8 cellular contexts compared by ENCODE assay signal in genomic region chr1:117758444-117759316, GRCh38.
A peak's percentile ranks its signal among the peaks of the same experiment; 100 is the strongest.
DNase-seq lines count a peak whose midpoint lies in the region; ATAC-seq and TF ChIP-seq lines count a peak whose summit lies in the region.

No MANE protein-coding gene starts in this region.

- H2AFZ ChIP-seq in KMS-11 (ENCODE audit: low read depth) (no peak overlapping the region; the same call in 1 of the 2 replicates), neuron (ENCODE audit: low read depth, low read length) (peak overlapping the region; percentile 24)

- H3K9me3 ChIP-seq in Panc1 (ENCODE audit: control insufficient read depth, insufficient read depth, low read depth, low read length) (no peaks in the 10 kb centered on the region), neuron (ENCODE audit: low read length) (no peaks in the 10 kb centered on the region), stomach (no peaks in the 10 kb centered on the region)

- ATAC-seq in GM21390 (IDR thresholded peaks at IDR 0.05; ENCODE audit: unreplicated experiment) = peak; percentile 88
- ATAC-seq in Panc1 = peak; percentile 98

- peaks cover 45% of the 10 kb centered on the region for H3K27me3 Mint-ChIP-seq in activated T-helper 1 cell treated with anti-CD3 and anti-CD28 coated beads, Interleukin-12 subunit alpha, Interleukin-12 subunit beta, Interleukin-2, Interleukin-4 antibody, amounts not matched to agents 30 ng/mL and 10 ng/mL and 1 ng/mL, durations not matched to agents 14 hours and 24 hours and 36 hours (ENCODE audit: insufficient read depth)

- in situ Hi-C loops in Panc1 (cut with HindIII; ENCODE audit: low pct_unique_long_range_greater_than_20kb, low sequenced_read_pairs) = no loop called here

- CTCF ChIA-PET in Panc1 (lab: Charles Lee) = no interaction called here

- peak; percentile 75 for DNase-seq in COR-L47 (lab: John Stamatoyannopoulos, UW)
- DNase-seq in Panc1 (ENCODE audit: low read depth, low spot score) = peak; percentile 59
- DNase-seq in activated T-helper 1 cell treated with anti-CD3 and anti-CD28 coated beads, Interleukin-12 subunit alpha, Interleukin-12 subunit beta, Interleukin-2, Interleukin-4 antibody, amounts not matched to agents 30 ng/mL and 10 ng/mL and 1 ng/mL, durations not matched to agents 14 hours and 24 hours and 36 hours (ENCODE audit: low spot score) = peak; percentile 51
- DNase-seq in fibroblast of the aortic adventitia (ENCODE audit: low read depth) = peak; percentile 87
- peak; percentile 82 for DNase-seq in stomach

- H3K9me3 Mint-ChIP-seq in activated T-helper 1 cell treated with anti-CD3 and anti-CD28 coated beads, Interleukin-12 subunit alpha, Interleukin-12 subunit beta, Interleukin-2, Interleukin-4 antibody, amounts not matched to agents 30 ng/mL and 10 ng/mL and 1 ng/mL, durations not matched to agents 14 hours and 24 hours and 36 hours = no peaks in the 10 kb centered on the region

- H3K4me2 ChIP-seq in KMS-11 = peak overlapping the region; percentile 21; the same call in 1 of the 2 replicates

- intact Hi-C loops in Panc1 (cut with micrococcal nuclease; ENCODE audit: unreplicated experiment) = loop anchor here (5.0 to 10.0 kb wide), 2 partner anchors 136 to 246 kb away; no protein-coding TSS in a partner anchor
- intact Hi-C loops in activated T-helper 1 cell treated with anti-CD3 and anti-CD28 coated beads, Interleukin-12 subunit alpha, Interleukin-12 subunit beta, Interleukin-2, Interleukin-4 antibody, amounts not matched to agents 30 ng/mL and 10 ng/mL and 1 ng/mL, durations not matched to agents 14 hours and 24 hours and 36 hours (cut with micrococcal nuclease) = loop anchor here (1.0 to 10.0 kb wide), 7 partner anchors 66 to 634 kb away; partner anchors contain the start of genes MAN1A2 and TRIM45
- intact Hi-C loops in stomach (cut with DNase I; ENCODE audit: low total_unique reads) = loop anchor here (5.0 to 10.0 kb wide), 2 partner anchors 224 to 246 kb away; no protein-coding TSS in a partner anchor

- no peak for TF ChIP-seq POLR2A in stomach (IDR thresholded peaks at IDR 0.05)

- no peaks in the 10 kb centered on the region for H3K27me3 ChIP-seq in KMS-11 (ENCODE audit: insufficient read depth, low read depth)
- H3K27me3 ChIP-seq in Panc1 (ENCODE audit: control insufficient read depth, insufficient read depth, low read length) = 0 out of 2 replicates have a peak, but pooled peaks cover 2% of the 10 kb centered on the region
- H3K27me3 ChIP-seq in neuron (ENCODE audit: insufficient read depth, low read length) = no peaks in the 10 kb centered on the region
- no peaks in the 10 kb centered on the region for H3K27me3 ChIP-seq in stomach

- H3K4me3 ChIP-seq in KMS-11 (IDR thresholded peaks at IDR 0.05; ENCODE audit: insufficient read depth, low read depth, low read length) (no peak overlapping the region), Panc1 (ENCODE audit: low read depth in 2 of 2, low read length in 2 of 2) (peak overlapping the region; percentile 27 to 58), fibroblast of the aortic adventitia (ENCODE audit: low read depth, low read length) (peak overlapping the region; percentile 66), neuron (ENCODE audit: low read length) (peak overlapping the region; percentile 21), stomach (peak overlapping the region; percentile 38 to 52 (median 44))

- H3K79me2 ChIP-seq in KMS-11 (ENCODE audit: insufficient read depth, low read depth) = no peaks in the 10 kb centered on the region

- no peak for TF ChIP-seq EP300 in stomach (IDR thresholded peaks at IDR 0.05)

- BruUV-seq in Panc1 (replicated peaks; lab: Mats Ljungman, UMichigan) = no TSS peak

- no peak overlapping the region for H3K27ac Mint-ChIP-seq in activated T-helper 1 cell treated with anti-CD3 and anti-CD28 coated beads, Interleukin-12 subunit alpha, Interleukin-12 subunit beta, Interleukin-2, Interleukin-4 antibody, amounts not matched to agents 30 ng/mL and 10 ng/mL and 1 ng/mL, durations not matched to agents 14 hours and 24 hours and 36 hours

- no peaks in the 10 kb centered on the region for H4K20me1 ChIP-seq in KMS-11 (ENCODE audit: insufficient read depth)

- peak; percentile 60 for TF ChIP-seq CTCF in KMS-11 (conservative IDR thresholded peaks at IDR 0.05; ENCODE audit: low read depth, low read length)
- peak; percentile 81 for TF ChIP-seq CTCF in Panc1 (IDR thresholded peaks at IDR 0.05)
- peak; percentile 80 for TF ChIP-seq CTCF in fibroblast of the aortic adventitia (IDR thresholded peaks at IDR 0.05; ENCODE audit: insufficient read depth, low read length)
- peak in 5 of 7 experiments; percentile 71 to 90 (median 85) for TF ChIP-seq CTCF in stomach (IDR thresholded peaks at IDR 0.05)

- H3K36me3 ChIP-seq in KMS-11 (ENCODE audit: insufficient read depth) (no peaks in the 10 kb centered on the region), Panc1 (ENCODE audit: control insufficient read depth, insufficient read depth, low read length) (no peaks in the 10 kb centered on the region), neuron (ENCODE audit: insufficient read depth, low read length) (no peaks in the 10 kb centered on the region), stomach (no peaks in the 10 kb centered on the region)

- H3K4me1 ChIP-seq in KMS-11 (ENCODE audit: low read depth, poor library complexity, severe bottlenecking) (peaks cover 15% of the 10 kb centered on the region), Panc1 (ENCODE audit: control insufficient read depth, insufficient read depth, low read length) (no peaks in the 10 kb centered on the region), neuron (ENCODE audit: insufficient read depth, low read length) (peaks cover 3% of the 10 kb centered on the region), stomach (peaks cover 8 to 26% (median 21%) of the 10 kb centered on the region in 4 donors)

- WGBS in stomach, 5 donors = 6 to 22% (median 8%) methylated on average over 20 to 26 of the region's 26 CpGs

- no peak overlapping the region for H3K9ac ChIP-seq in KMS-11

- peak overlapping the region; percentile 68 for H3K4me3 Mint-ChIP-seq in activated T-helper 1 cell treated with anti-CD3 and anti-CD28 coated beads, Interleukin-12 subunit alpha, Interleukin-12 subunit beta, Interleukin-2, Interleukin-4 antibody, amounts not matched to agents 30 ng/mL and 10 ng/mL and 1 ng/mL, durations not matched to agents 14 hours and 24 hours and 36 hours

- no peak overlapping the region for H3K27ac ChIP-seq in KMS-11
- H3K27ac ChIP-seq in Panc1 (ENCODE audit: low read length) = no peak overlapping the region
- H3K27ac ChIP-seq in stomach = peak overlapping the region in 3 of 5 donors; percentile 35 to 81 (median 46)

- H3K4me1 Mint-ChIP-seq in activated T-helper 1 cell treated with anti-CD3 and anti-CD28 coated beads, Interleukin-12 subunit alpha, Interleukin-12 subunit beta, Interleukin-2, Interleukin-4 antibody, amounts not matched to agents 30 ng/mL and 10 ng/mL and 1 ng/mL, durations not matched to agents 14 hours and 24 hours and 36 hours (ENCODE audit: low read depth) = peaks cover 13% of the 10 kb centered on the region

- POLR2A ChIA-PET in Panc1 (lab: Charles Lee) = no interaction called here

- no peaks in the 10 kb centered on the region for H3K36me3 Mint-ChIP-seq in activated T-helper 1 cell treated with anti-CD3 and anti-CD28 coated beads, Interleukin-12 subunit alpha, Interleukin-12 subunit beta, Interleukin-2, Interleukin-4 antibody, amounts not matched to agents 30 ng/mL and 10 ng/mL and 1 ng/mL, durations not matched to agents 14 hours and 24 hours and 36 hours (ENCODE audit: low read depth)

Comparison
In these comparisons a context has a peak if more than half of its experiments do, and no peak if none do; other contexts are left out.
1. H3K27ac ChIP-seq: peak in stomach (3 of 5); none in KMS-11 (single experiment) and Panc1 (single experiment).
2. Peak in every context shown above with its lines, with median percentiles within 50 percentile points of each other: DNase-seq and CTCF ChIP-seq.